35 cellular contexts compared by ENCODE assay signal in genomic region chr13:32977321-32977720, GRCh38. TPM values are rescaled to one million over a fixed set of nuclear protein-coding genes. Genes with fewer than 3 reads are reported as not detected.
"Had no signal": no experiment of that assay in that cellular context is flagged by ENCODE, and none has a peak within 500 bp of the region (broad histone marks: within the 10 kb centered on the region; RNA-seq: fewer than 3 reads in every experiment).

No MANE protein-coding gene starts in this region.

- H3K27ac ChIP-seq: breast epithelium, gastrocnemius medialis, left lung, pancreas, psoas muscle, uterus had no signal

- H3K4me3 ChIP-seq: breast epithelium, gastrocnemius medialis, left lung, lung, pancreas, psoas muscle, smooth muscle cell, uterus had no signal

- H3K27ac Mint-ChIP-seq: activated CD4-positive, alpha-beta memory T cell treated with anti-CD3 and anti-CD28 coated beads, Interleukin-2, amount 10 ng/mL, durations not matched to agents 7 days and 5 days; activated CD4-positive, alpha-beta T cell treated with anti-CD3 and anti-CD28 coated beads, Interleukin-2, amount 10 ng/mL, durations not matched to agents 7 days and 5 days; activated naive CD4-positive, alpha-beta T cell treated with anti-CD3 and anti-CD28 coated beads, Interleukin-2, amount 10 ng/mL, durations not matched to agents 7 days and 5 days; activated naive CD8-positive, alpha-beta T cell treated with anti-CD3 and anti-CD28 coated beads, Interleukin-2, amount 50 U/mL, for 24 hours; activated T-cell treated with anti-CD3 and anti-CD28 coated beads, Interleukin-2, amount 50 U/mL, for 24 hours; natural killer cell; stimulated activated memory B cell treated with anti-CD40 and anti-IgM and Interleukin-4, amounts not matched to agents 10 μg/mL and 1 μg/mL and 100 μg/mL, for 72 hours; T-helper 1 cell treated with Interleukin-12 subunit alpha and Interleukin-12 subunit beta and Interleukin-4 antibody, amounts not matched to agents 30 μg/mL and 1 μg/mL, for 36 hours; type B pancreatic cell had no signal

- H3K27me3 Mint-ChIP-seq: central memory CD8-positive, alpha-beta T cell; type B pancreatic cell had no signal

- H3K4me1 Mint-ChIP-seq: activated CD4-positive, alpha-beta memory T cell treated with anti-CD3 and anti-CD28 coated beads, Interleukin-2, amount 10 ng/mL, durations not matched to agents 7 days and 5 days; activated CD4-positive, alpha-beta T cell treated with anti-CD3 and anti-CD28 coated beads, Interleukin-2, amount 10 ng/mL, durations not matched to agents 7 days and 5 days; activated naive CD4-positive, alpha-beta T cell treated with anti-CD3 and anti-CD28 coated beads, Interleukin-2, amount 10 ng/mL, durations not matched to agents 7 days and 5 days; activated naive CD8-positive, alpha-beta T cell treated with anti-CD3 and anti-CD28 coated beads, Interleukin-2, amount 50 U/mL, for 24 hours; central memory CD8-positive, alpha-beta T cell; natural killer cell; stimulated activated memory B cell treated with anti-CD40 and anti-IgM and Interleukin-4, amounts not matched to agents 10 μg/mL and 1 μg/mL and 100 μg/mL, for 72 hours; stimulated activated naive CD8-positive, alpha-beta T cell treated with anti-CD3 and anti-CD28 coated beads, Interleukin-15, amount 100 ng/mL, for 72 hours had no signal

- H3K36me3 ChIP-seq: breast epithelium, gastrocnemius medialis, left lung, pancreas, uterus had no signal

- ATAC-seq: activated naive CD8-positive, alpha-beta T cell treated with anti-CD3 and anti-CD28 coated beads, Interleukin-2, amount 50 U/mL, for 24 hours; gastrocnemius medialis; left lung; natural killer cell; pancreas; psoas muscle; stimulated activated memory B cell treated with anti-CD40 and anti-IgM and Interleukin-4, amounts not matched to agents 10 μg/mL and 1 μg/mL and 100 μg/mL, for 72 hours; stimulated activated naive CD8-positive, alpha-beta T cell treated with anti-CD3 and anti-CD28 coated beads, Interleukin-15, amount 100 ng/mL, for 72 hours had no signal

- H3K9me3 ChIP-seq: breast epithelium, gastrocnemius medialis, left lung, pancreas, psoas muscle, uterus had no signal

- FAIRE-seq: colon, endometrium, pancreas had no signal

- H3K36me3 Mint-ChIP-seq: activated naive CD4-positive, alpha-beta T cell treated with anti-CD3 and anti-CD28 coated beads, Interleukin-2, amount 10 ng/mL, durations not matched to agents 7 days and 5 days; natural killer cell; stimulated activated memory B cell treated with anti-CD40 and anti-IgM and Interleukin-4, amounts not matched to agents 10 μg/mL and 1 μg/mL and 100 μg/mL, for 72 hours; type B pancreatic cell had no signal

- H3K9me3 Mint-ChIP-seq: activated CD4-positive, alpha-beta memory T cell treated with anti-CD3 and anti-CD28 coated beads, Interleukin-2, amount 10 ng/mL, durations not matched to agents 7 days and 5 days; activated naive CD4-positive, alpha-beta T cell treated with anti-CD3 and anti-CD28 coated beads, Interleukin-2, amount 10 ng/mL, durations not matched to agents 7 days and 5 days; activated naive CD8-positive, alpha-beta T cell treated with anti-CD3 and anti-CD28 coated beads, Interleukin-2, amount 50 U/mL, for 24 hours; activated T-cell treated with anti-CD3 and anti-CD28 coated beads, Interleukin-2, amount 50 U/mL, for 24 hours; central memory CD8-positive, alpha-beta T cell; stimulated activated memory B cell treated with anti-CD40 and anti-IgM and Interleukin-4, amounts not matched to agents 10 μg/mL and 1 μg/mL and 100 μg/mL, for 72 hours; T-helper 1 cell treated with Interleukin-12 subunit alpha and Interleukin-12 subunit beta and Interleukin-4 antibody, amounts not matched to agents 30 μg/mL and 1 μg/mL, for 36 hours; type B pancreatic cell had no signal

- H3K4me2 ChIP-seq: smooth muscle cell had no signal

- H3K4me3 Mint-ChIP-seq: activated CD4-positive, alpha-beta memory T cell treated with anti-CD3 and anti-CD28 coated beads, Interleukin-2, amount 10 ng/mL, durations not matched to agents 7 days and 5 days; activated CD4-positive, alpha-beta T cell treated with anti-CD3 and anti-CD28 coated beads, Interleukin-2, amount 10 ng/mL, durations not matched to agents 7 days and 5 days; activated naive CD4-positive, alpha-beta T cell treated with anti-CD3 and anti-CD28 coated beads, Interleukin-2, amount 10 ng/mL, durations not matched to agents 7 days and 5 days; activated naive CD8-positive, alpha-beta T cell treated with anti-CD3 and anti-CD28 coated beads, Interleukin-2, amount 50 U/mL, for 24 hours; activated T-cell treated with anti-CD3 and anti-CD28 coated beads, Interleukin-2, amount 50 U/mL, for 24 hours; central memory CD8-positive, alpha-beta T cell; natural killer cell; stimulated activated memory B cell treated with anti-CD40 and anti-IgM and Interleukin-4, amounts not matched to agents 10 μg/mL and 1 μg/mL and 100 μg/mL, for 72 hours; stimulated activated naive CD8-positive, alpha-beta T cell treated with anti-CD3 and anti-CD28 coated beads, Interleukin-15, amount 100 ng/mL, for 72 hours; T-helper 1 cell treated with Interleukin-12 subunit alpha and Interleukin-12 subunit beta and Interleukin-4 antibody, amounts not matched to agents 30 μg/mL and 1 μg/mL, for 36 hours; type B pancreatic cell had no signal

- H3K27me3 ChIP-seq: breast epithelium, gastrocnemius medialis, left lung, pancreas, uterus had no signal

- DNase-seq: activated CD4-positive, alpha-beta memory T cell treated with anti-CD3 and anti-CD28 coated beads, Interleukin-2, amount 10 ng/mL, durations not matched to agents 7 days and 5 days; activated CD4-positive, alpha-beta T cell treated with anti-CD3 and anti-CD28 coated beads for 1 hour; activated CD4-positive, alpha-beta T cell treated with anti-CD3 and anti-CD28 coated beads, Interleukin-2, amount 10 ng/mL, durations not matched to agents 7 days and 5 days; activated CD8-positive, alpha-beta memory T cell treated with anti-CD3 and anti-CD28 coated beads, Interleukin-2, amount 50 U/mL, for 48 hours; activated gamma-delta T cell; activated naive CD4-positive, alpha-beta T cell treated with anti-CD3 and anti-CD28 coated beads, Interleukin-2, amount 10 ng/mL, durations not matched to agents 7 days and 5 days; activated naive CD8-positive, alpha-beta T cell treated with anti-CD3 and anti-CD28 coated beads, Interleukin-2, amount 50 U/mL, for 24 hours; activated T-cell treated with anti-CD3 and anti-CD28 coated beads, Interleukin-2, amount 50 U/mL, for 24 hours; amygdala; effector CD8-positive, alpha-beta T cell; erythroblast; gastrocnemius medialis; glutamatergic neuron; left lung; mesendoderm; natural killer cell; nucleus accumbens; pancreas; psoas muscle; stimulated activated CD4-positive, alpha-beta T cell treated with anti-CD3 and anti-CD28 coated beads, Interleukin-1b, Interleukin-23, amount 100 ng/mL, for 48 hours; stimulated activated CD4-positive, alpha-beta T cell treated with anti-CD3 and anti-CD28 coated beads, Interleukin-4, amount 100 ng/mL, for 4 hours; stimulated activated CD8-positive, alpha-beta memory T cell treated with anti-CD3 and anti-CD28 coated beads, Interleukin-4, amount 100 ng/mL, for 48 hours; stimulated activated naive CD8-positive, alpha-beta T cell treated with anti-CD3 and anti-CD28 coated beads, Interleukin-15, amount 100 ng/mL, for 72 hours; substantia nigra; T-helper 9 cell; uterus had no signal

- H3K4me1 ChIP-seq: breast epithelium, gastrocnemius medialis, left lung, pancreas, psoas muscle, uterus had no signal

RNA-seq across cellular contexts. Expression of gene KL, which starts 38.9 kb away (rescaled TPM):
- total RNA-seq: natural killer cell had no signal
- polyA plus RNA-seq: smooth muscle cell had no signal
